25 cellular contexts compared by ENCODE assay signal in genomic region chr11:75538150-75538942, GRCh38. TPM values are rescaled to one million over a fixed set of nuclear protein-coding genes. Genes with fewer than 3 reads are reported as not detected.
DNase-seq lines count a peak whose midpoint lies in the region; ATAC-seq, FAIRE-seq and TF ChIP-seq lines count a peak whose summit lies in the region.
"Had no signal": no experiment of that assay in that cellular context is flagged by ENCODE, and none has a peak within 500 bp of the region (broad histone marks: within the 10 kb centered on the region; RNA-seq: fewer than 3 reads in every experiment).

No MANE protein-coding gene starts in this region.

- no peaks in the 10 kb centered on the region for H3K9me3 Mint-ChIP-seq in activated T-cell treated with anti-CD3 and anti-CD28 coated beads, Interleukin-2, amount 50 U/mL, for 72 hours
- H3K9me3 Mint-ChIP-seq: IgD-negative memory B cell; naive thymus-derived CD8-positive, alpha-beta T cell had no signal

- H3K27me3 ChIP-seq in Karpas-422 (ENCODE audit: low read length) (no peaks in the 10 kb centered on the region), GM12878 (replicated peaks in 1 of 2; ENCODE audit: control insufficient read depth in 2 of 2, insufficient read depth in 2 of 2, low read length in 1 of 2) (no peaks in the 10 kb centered on the region; a peak in 1 of 4 replicates), osteoblast (ENCODE audit: insufficient read depth, low read length) (peaks cover 3% of the 10 kb centered on the region)
- H3K27me3 ChIP-seq: suprapubic skin had no signal

- TF ChIP-seq EP300 in GM12878 (IDR thresholded peaks at IDR 0.05; ENCODE audit: borderline replicate concordance in 1 of 2, control insufficient read depth in 1 of 2, low read depth in 2 of 2, low read length in 2 of 2) = no peak

- no peaks in the 10 kb centered on the region for H3K36me3 ChIP-seq in Karpas-422 (ENCODE audit: insufficient read depth, low read length)
- H3K36me3 ChIP-seq in GM12878 (ENCODE audit: control insufficient read depth in 2 of 2, insufficient read depth in 2 of 2, low read length in 1 of 2) = no peaks in the 10 kb centered on the region
- no peaks in the 10 kb centered on the region for H3K36me3 ChIP-seq in osteoblast (ENCODE audit: insufficient read depth, low read length)
- H3K36me3 ChIP-seq: suprapubic skin had no signal

- peaks cover 32% of the 10 kb centered on the region for H3K4me1 Mint-ChIP-seq in activated T-cell treated with anti-CD3 and anti-CD28 coated beads, Interleukin-2, amount 50 U/mL, for 72 hours (ENCODE audit: low read depth)

- TF ChIP-seq POLR2A in GM12878 (IDR thresholded peaks at IDR 0.05; ENCODE audit: low read depth, low read length) = no peak

- peak overlapping the region in 1 of 2 donors; percentile 7 for H3K4me3 Mint-ChIP-seq in activated T-cell treated with anti-CD3 and anti-CD28 coated beads, Interleukin-2, amount 50 U/mL, for 72 hours

- H3K4me2 ChIP-seq in Karpas-422 (ENCODE audit: low read depth, low read length, poor library complexity, severe bottlenecking) (peak overlapping the region; percentile 72), GM12878 (ENCODE audit: control insufficient read depth, insufficient read depth) (no peak overlapping the region), osteoblast (ENCODE audit: insufficient read depth, low read length) (no peak overlapping the region)
- H3K4me2 ChIP-seq: SK-N-SH had no signal

- BruUV-seq in GM12878 (replicated peaks; lab: Mats Ljungman, UMichigan) = no TSS peak

- H2AFZ ChIP-seq in Karpas-422 (ENCODE audit: low read length) (no peak overlapping the region), GM12878 (ENCODE audit: control insufficient read depth, low read depth, low read length) (no peak overlapping the region; the same call in 1 of the 2 replicates), osteoblast (ENCODE audit: low read length) (no peak overlapping the region)
- H2AFZ ChIP-seq: parathyroid adenoma had no signal

- H3K27me3 Mint-ChIP-seq in activated T-cell treated with anti-CD3 and anti-CD28 coated beads, Interleukin-2, amount 50 U/mL, for 72 hours (ENCODE audit: low read depth) = peaks cover 7% of the 10 kb centered on the region

- H3K4me3 ChIP-seq in Karpas-422 (ENCODE audit: low read length) (no peak overlapping the region), GM12878 (no peak overlapping the region), osteoblast (ENCODE audit: insufficient read depth, low read length) (no peak overlapping the region)
- H3K4me3 ChIP-seq: suprapubic skin had no signal

- no peak overlapping the region for H3K27ac ChIP-seq in Karpas-422 (ENCODE audit: low read length)
- no peak overlapping the region for H3K27ac ChIP-seq in GM12878 (ENCODE audit: control insufficient read depth, insufficient read depth)
- H3K27ac ChIP-seq in osteoblast (ENCODE audit: low read depth, low read length) = no peak overlapping the region
- H3K27ac ChIP-seq: C4-2B, parathyroid adenoma, RWPE1, suprapubic skin had no signal

- FAIRE-seq in GM12878 (lab: Jason Lieb, UNC) = no peak
- FAIRE-seq: D721Med, endothelial cell of umbilical vein, urothelium cell line had no signal

- POLR2A ChIA-PET in GM12878 (lab: Charles Lee) = interaction anchor here (0.7 kb wide), 1 partner anchor 557 kb away, joined by 3 read pairs; no protein-coding TSS in a partner anchor

- no peaks in the 10 kb centered on the region for H3K36me3 Mint-ChIP-seq in activated T-cell treated with anti-CD3 and anti-CD28 coated beads, Interleukin-2, amount 50 U/mL, for 72 hours (ENCODE audit: insufficient read depth in 2 of 2)
- H3K36me3 Mint-ChIP-seq: naive thymus-derived CD8-positive, alpha-beta T cell had no signal

- H3K9me2 ChIP-seq in Karpas-422 (replicated peaks; ENCODE audit: insufficient read depth, low read length) = no peaks in the 10 kb centered on the region
- H3K9me2 ChIP-seq: SK-N-SH had no signal

- 71% methylated on average over 11 of the region's 11 CpGs for WGBS in GM12878 (ENCODE audit: insufficient coverage, insufficient replicate concordance, low lambda C conversion rate, missing lambda C conversion rate)

- H3K9ac ChIP-seq in Karpas-422 (ENCODE audit: low read length) (no peak overlapping the region), GM12878 (ENCODE audit: control insufficient read depth, insufficient read depth, low read length) (no peak overlapping the region)
- H3K9ac ChIP-seq: parathyroid adenoma, SK-N-SH had no signal

- peak overlapping the region; percentile 12 for H3K27ac Mint-ChIP-seq in activated T-cell treated with anti-CD3 and anti-CD28 coated beads, Interleukin-2, amount 50 U/mL, for 72 hours

- peak in 1 of 2 donors; percentile 18 for ATAC-seq in activated T-cell treated with anti-CD3 and anti-CD28 coated beads, Interleukin-2, amount 50 U/mL, for 72 hours (replicated peaks in 1 of 2)
- ATAC-seq in GM12878 (no peak), HG03457 (IDR thresholded peaks at IDR 0.05; ENCODE audit: unreplicated experiment) (no peak)
- ATAC-seq: left colon; naive thymus-derived CD8-positive, alpha-beta T cell had no signal

- H3K9me3 ChIP-seq in Karpas-422 (ENCODE audit: low read length) (no peaks in the 10 kb centered on the region), GM12878 (replicated peaks; ENCODE audit: control insufficient read depth, insufficient read depth, low read length) (no peaks in the 10 kb centered on the region), osteoblast (ENCODE audit: low read depth, low read length) (no peaks in the 10 kb centered on the region)
- H3K9me3 ChIP-seq: SK-N-SH, suprapubic skin had no signal

- in situ Hi-C loops in GM12878 (cut with MboI) = no loop called here

- H4K20me1 ChIP-seq in Karpas-422 (ENCODE audit: insufficient read depth, low read depth, low read length) (no peaks in the 10 kb centered on the region), GM12878 (ENCODE audit: control insufficient read depth, insufficient read depth) (no peaks in the 10 kb centered on the region), osteoblast (ENCODE audit: insufficient read depth, low read length) (no peaks in the 10 kb centered on the region)

- no peak for TF ChIP-seq CTCF in GM12878 (IDR thresholded peaks at IDR 0.05 in 2 of 3, conservative IDR thresholded peaks at IDR 0.05 in 1 of 3; ENCODE audit: control insufficient read depth in 2 of 3, extremely low read depth in 1 of 3, insufficient read depth in 1 of 3, low read depth in 3 of 3, low read length in 3 of 3)
- no peak for TF ChIP-seq CTCF in osteoblast (IDR thresholded peaks at IDR 0.05; ENCODE audit: extremely low read depth, low read depth, low read length)

- CTCF ChIA-PET in GM12878 (lab: Yijun Ruan, JAX) = interaction anchor here (1.1 to 1.5 kb wide), 3 partner anchors 9 to 167 kb away, joined by 3 to 5 read pairs (median 4); no protein-coding TSS in a partner anchor

- H3K4me1 ChIP-seq in Karpas-422 (ENCODE audit: low read length) = peaks cover 23% of the 10 kb centered on the region
- H3K4me1 ChIP-seq in GM12878 (ENCODE audit: control insufficient read depth, insufficient read depth, low read length) = peaks cover 29% of the 10 kb centered on the region
- H3K4me1 ChIP-seq in osteoblast (ENCODE audit: insufficient read depth, low read length) = peaks cover 6% of the 10 kb centered on the region
- H3K4me1 ChIP-seq: parathyroid adenoma had no signal

- intact Hi-C loops in GM12878 (cut with micrococcal nuclease; ENCODE audit: unreplicated experiment) = no loop called here

- DNase-seq in activated T-cell treated with anti-CD3 and anti-CD28 coated beads, Interleukin-2, amount 50 U/mL, for 72 hours = no peak
- DNase-seq in activated T-cell treated with anti-CD3 and anti-CD28 coated beads for 4 hours (no peak), Karpas-422 (no peak), GM12878 (ENCODE audit: low read depth, low spot score) (no peak), osteoblast (ENCODE audit: insufficient read length, low spot score, missing footprints) (peak; percentile 34), SK-N-DZ (ENCODE audit: low spot score) (no peak)
- DNase-seq in stimulated activated CD8-positive, alpha-beta memory T cell treated with anti-CD3 and anti-CD28 coated beads, Interleukin-4, amount 100 ng/mL, for 48 hours = no peak
- DNase-seq: activated CD4-positive, alpha-beta T cell treated with anti-CD3 and anti-CD28 coated beads for 1 hour; activated gamma-delta T cell treated with Interleukin-2 at 50 U/mL for 16 hours; amniotic stem cell; dermis blood vessel endothelial cell; GOT3; left colon; naive thymus-derived CD8-positive, alpha-beta T cell; NCI-H510A treated with DMSO at 0.1 percent for 48 hours; SK-N-SH had no signal

- RAD21 ChIA-PET in GM12878 (lab: Charles Lee; ENCODE audit: unreplicated experiment) = interaction anchor here (1.1 kb wide), 1 partner anchor 15 kb away, joined by 4 read pairs; no protein-coding TSS in a partner anchor

- SMC1A ChIA-PET in GM12878 (lab: Charles Lee; ENCODE audit: uncharacterized antibody, unreplicated experiment) = interaction anchor here (0.6 to 1.2 kb wide), 2 partner anchors 16 to 149 kb away, joined by 3 to 4 read pairs; no protein-coding TSS in a partner anchor

- no peak for TF ChIP-seq RAD21 in GM12878 (IDR thresholded peaks at IDR 0.05; ENCODE audit: insufficient read depth, low read depth, low read length)

- H3K79me2 ChIP-seq in Karpas-422 (ENCODE audit: low read length) = no peaks in the 10 kb centered on the region
- no peaks in the 10 kb centered on the region for H3K79me2 ChIP-seq in GM12878 (ENCODE audit: control insufficient read depth, insufficient read depth, low read length)
- no peaks in the 10 kb centered on the region for H3K79me2 ChIP-seq in osteoblast (ENCODE audit: insufficient read depth, low read length)
- H3K79me2 ChIP-seq: parathyroid adenoma had no signal

RNA-seq across cellular contexts. Expression of gene GDPD5, which starts 12.6 kb away (rescaled TPM):
- 10 to 100 TPM; 16.9 to 29.5 TPM for total RNA-seq in activated T-cell treated with anti-CD3 and anti-CD28 coated beads, Interleukin-2, amount 50 U/mL, for 72 hours
- 137 and 237 TPM in 2 replicates for total RNA-seq in Karpas-422 (2014; rRNA removed; shearing (Covaris generic); ENCODE audit: low replicate concordance)
- total RNA-seq in GM12878 (2013; cell fraction: nucleolus; rRNA removed) = 50.1 and 57.7 TPM in 2 replicates
- 12.3 and 13.7 TPM in 2 replicates for total RNA-seq in GM12878 (2014; rRNA removed)
- total RNA-seq in GM12878 (2014; rRNA removed; fragmentation: Illumina TruSeq; extraction: Trizol) = 6.2 and 6.3 TPM in 2 replicates
- total RNA-seq in GM12878 (2021) = 22.9 and 30.0 TPM in 2 replicates
- polyA plus RNA-seq in GM12878 (2011; ENCODE audit: low read depth) = 3.3 TPM
- 3.5 and 8.0 TPM in 2 replicates for polyA plus RNA-seq in GM12878 (2011; rRNA removed)
- 6.5 and 7.7 TPM in 2 replicates for polyA plus RNA-seq in GM12878 (2011; cell fraction: cytosol; rRNA removed)
- polyA plus RNA-seq in GM12878 (2011; cell fraction: nucleus; rRNA removed) = 76.3 and 76.9 TPM in 2 replicates
- polyA plus RNA-seq in GM12878 (2012) = 8.5 and 11.5 TPM in 2 replicates
- polyA plus RNA-seq in GM12878 (2014; fragmentation: Illumina TruSeq; extraction: Trizol) = 2.5 and 7.3 TPM in 2 replicates
- under 1 TPM; 0.10 to 0.80 TPM for polyA plus RNA-seq in GM12878 (2014; fragmentation: Nextera tagmentation; extraction: Ambion mirVana)
- 20.2 and 21.9 TPM in 2 replicates for polyA plus RNA-seq in GM12878 (2014; rRNA removed)
- 1 to 10 TPM; 1.9 to 4.2 TPM for polyA plus RNA-seq in GM12878 (2016; fragmentation: Nextera tagmentation; extraction: Ambion mirVana)
- 6.4 and 13.3 TPM in 2 replicates for polyA minus RNA-seq in GM12878 (2011; rRNA and poly(A)+ RNA removed)
- polyA minus RNA-seq in GM12878 (2011; cell fraction: cytosol; rRNA and poly(A)+ RNA removed) = 5.7 and 9.9 TPM in 2 replicates
- polyA minus RNA-seq in GM12878 (2011; cell fraction: nucleus; rRNA and poly(A)+ RNA removed) = 12.2 and 21.5 TPM in 2 replicates
- 13.4 and 14.1 TPM in 2 replicates for total RNA-seq in osteoblast
- polyA plus RNA-seq in SK-N-DZ (2014; cell fraction: cytosol; rRNA removed) = 1.9 and 2.7 TPM in 2 replicates
- polyA plus RNA-seq in SK-N-DZ (2014; cell fraction: nucleus; rRNA removed) = 3.8 and 4.1 TPM in 2 replicates

RNA-seq across cellular contexts. Expression of gene SERPINH1, which starts 23.7 kb away (rescaled TPM):
- 10 to 100 TPM; 17.3 to 20.4 TPM for total RNA-seq in activated T-cell treated with anti-CD3 and anti-CD28 coated beads, Interleukin-2, amount 50 U/mL, for 72 hours
- 10.5 and 16.1 TPM in 2 replicates for total RNA-seq in Karpas-422 (2014; rRNA removed; shearing (Covaris generic); ENCODE audit: low replicate concordance)
- total RNA-seq in GM12878 (2013; cell fraction: nucleolus; rRNA removed) = 69.8 and 79.0 TPM in 2 replicates
- 11.5 and 13.6 TPM in 2 replicates for total RNA-seq in GM12878 (2014; rRNA removed)
- total RNA-seq in GM12878 (2014; rRNA removed; fragmentation: Illumina TruSeq; extraction: Trizol) = 8.0 and 9.5 TPM in 2 replicates
- total RNA-seq in GM12878 (2021) = 17.9 and 18.8 TPM in 2 replicates
- polyA plus RNA-seq in GM12878 (2011; ENCODE audit: low read depth) = 4.7 TPM
- polyA plus RNA-seq in GM12878 (2011; rRNA removed) = 8.1 and 19.8 TPM in 2 replicates
- 19.2 and 26.8 TPM in 2 replicates for polyA plus RNA-seq in GM12878 (2011; cell fraction: cytosol; rRNA removed)
- polyA plus RNA-seq in GM12878 (2011; cell fraction: nucleus; rRNA removed) = 35.5 and 37.6 TPM in 2 replicates
- polyA plus RNA-seq in GM12878 (2012) = 14.7 and 24.2 TPM in 2 replicates
- polyA plus RNA-seq in GM12878 (2014; fragmentation: Illumina TruSeq; extraction: Trizol) = 9.3 and 11.7 TPM in 2 replicates
- 1 to 10 TPM in 1 of 2 experiments, under 1 TPM in 1; 0.34 to 1.4 TPM for polyA plus RNA-seq in GM12878 (2014; fragmentation: Nextera tagmentation; extraction: Ambion mirVana)
- 15.2 and 17.2 TPM in 2 replicates for polyA plus RNA-seq in GM12878 (2014; rRNA removed)
- 10 to 100 TPM; 13.8 to 18.8 TPM for polyA plus RNA-seq in GM12878 (2016; fragmentation: Nextera tagmentation; extraction: Ambion mirVana)
- 14.8 and 16.9 TPM in 2 replicates for polyA minus RNA-seq in GM12878 (2011; rRNA and poly(A)+ RNA removed)
- polyA minus RNA-seq in GM12878 (2011; cell fraction: cytosol; rRNA and poly(A)+ RNA removed) = 11.5 and 13.1 TPM in 2 replicates
- 11.2 and 18.3 TPM in 2 replicates for polyA minus RNA-seq in GM12878 (2011; cell fraction: nucleus; rRNA and poly(A)+ RNA removed)
- 1,145 and 1,318 TPM in 2 replicates for total RNA-seq in osteoblast
- polyA plus RNA-seq in SK-N-DZ (2014; cell fraction: cytosol; rRNA removed) = 72.3 and 87.9 TPM in 2 replicates
- 29.8 and 41.3 TPM in 2 replicates for polyA plus RNA-seq in SK-N-DZ (2014; cell fraction: nucleus; rRNA removed)

Comparison
In these comparisons a context has a peak if more than half of its experiments do, and no peak if none do; other contexts are left out.
1. RNA of gene SERPINH1, which starts 23.7 kb away (total RNA-seq): 1,145 to 1,318 TPM in osteoblast; 17.3 to 20.4 TPM in activated T-cell treated with anti-CD3 and anti-CD28 coated beads, Interleukin-2, amount 50 U/mL, for 72 hours, 8.0 to 79.0 TPM in GM12878 and 10.5 to 16.1 TPM in Karpas-422; every median in the first group is over 10 times any median in the second.